ENCODE assay signal across 2 cellular contexts in genomic region chr17:4208228-4208627, GRCh38.
TF ChIP-seq lines count a peak whose summit lies in the region.

No MANE protein-coding gene starts in this region.

TF ChIP-seq in GM23338, 12 proteins besides CTCF, POLR2A, EP300 and RAD21 (continued from another document):
- TF ChIP-seq ZNF462 (CRISPR knock-in tag; IDR thresholded peaks at IDR 0.05), result no peak
TF ChIP-seq in GM23338: peak in this region for 0.

TF ChIP-seq in SK-N-SH, 30 proteins besides CTCF, POLR2A, EP300 and RAD21 (continued from another document):
- TF ChIP-seq USF2 (IDR thresholded peaks at IDR 0.05; ENCODE audit: borderline replicate concordance, low read depth, low read length) (no peak), IRF3 (IDR thresholded peaks at IDR 0.05; ENCODE audit: low read depth, low read length) (no peak), MAX (IDR thresholded peaks at IDR 0.05; ENCODE audit: low read depth) (no peak)
TF ChIP-seq in SK-N-SH: peak in this region for 0.
